Comparison of ENCODE assay signal across 9 cellular contexts in the genomic region with DNA sequence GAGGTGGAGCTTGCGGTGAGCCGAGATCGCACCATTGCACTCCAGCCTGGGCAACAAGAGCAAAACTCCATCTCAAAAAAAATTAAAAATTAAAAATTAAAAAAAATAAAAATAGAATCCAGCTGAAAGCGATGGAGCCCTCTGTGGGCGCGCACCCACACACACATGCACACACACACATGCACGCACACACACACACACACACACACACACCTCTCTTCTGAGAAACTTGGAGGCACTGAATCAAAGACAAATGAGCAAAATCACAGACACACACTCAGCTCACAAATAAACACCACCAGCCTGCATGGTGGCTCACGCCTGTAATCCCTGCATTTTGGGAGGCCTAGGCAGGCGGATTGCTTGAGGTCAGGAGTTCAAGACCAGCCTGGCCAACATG. TPM values are rescaled to one million over a fixed set of nuclear protein-coding genes. Genes with fewer than 3 reads are reported as not detected.
"Had no signal": no experiment of that assay in that cellular context is flagged by ENCODE, and none has a peak within 500 bp of the region (broad histone marks: within the 10 kb centered on the region; RNA-seq: fewer than 3 reads in every experiment).

No MANE protein-coding gene starts in this region.

- ATAC-seq: GM12878 had no signal

- H3K4me3 ChIP-seq: GM12878 had no signal

- FAIRE-seq: G401.6, GM12878, GM12891, GM12892, GM18507, GM19239 had no signal

- DNase-seq: GDM1, GF-D8 had no signal

RNA-seq across cellular contexts. Expression of a gene that starts 9.6 kb away (rescaled TPM):
- total RNA-seq: G401, GM12878 had no signal
- polyA plus RNA-seq: GM12878 had no signal

RNA-seq across cellular contexts. Expression of a gene that starts 21.0 kb away (rescaled TPM):
- total RNA-seq: G401, GM12878 had no signal
- polyA plus RNA-seq: GM12878 had no signal

RNA-seq across cellular contexts. Expression of a gene that starts 32.7 kb away (rescaled TPM):
- total RNA-seq: G401, GM12878 had no signal
